ENCODE assay signal across 12 cellular contexts in the genomic region with DNA sequence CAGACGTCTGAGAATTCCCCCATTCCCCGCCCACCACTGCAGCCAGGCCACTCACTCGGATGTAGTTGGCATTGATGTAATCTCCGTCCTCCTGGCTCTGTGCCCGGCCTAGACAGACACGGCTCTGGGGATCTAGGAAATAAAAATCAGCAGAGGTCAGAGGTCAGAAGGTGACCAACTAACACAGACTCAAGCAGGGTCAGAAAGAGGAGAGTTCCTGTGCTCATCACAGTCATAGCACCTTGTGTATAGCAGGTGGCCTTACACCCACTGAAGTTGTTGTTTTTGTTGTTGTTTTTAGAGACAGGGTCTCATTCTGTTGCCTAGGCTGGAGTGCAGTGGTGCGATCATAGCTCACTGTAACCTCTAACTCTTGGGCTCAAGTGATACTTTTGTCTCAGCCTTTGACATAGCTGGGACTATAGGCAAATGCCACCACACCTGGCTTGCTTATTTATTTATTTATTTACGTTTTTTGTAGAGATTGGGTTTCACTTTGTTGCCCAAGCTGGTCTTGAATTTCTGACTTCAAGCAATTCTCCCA. TPM values are rescaled to one million over a fixed set of nuclear protein-coding genes. Genes with fewer than 3 reads are reported as not detected.
DNase-seq lines count a peak whose midpoint lies in the region; ATAC-seq lines count a peak whose summit lies in the region.
"Had no signal": no experiment of that assay in that cellular context is flagged by ENCODE, and none has a peak within 500 bp of the region (broad histone marks: within the 10 kb centered on the region; RNA-seq: fewer than 3 reads in every experiment).

No MANE protein-coding gene starts in this region.

- CTCF ChIA-PET in activated CD4-positive, alpha-beta T cell treated with anti-CD3 and anti-CD28 coated beads for 36 hours (lab: Charles Lee) = interaction anchor here (0.6 to 2.1 kb wide), 16 partner anchors 7 to 626 kb away, joined by 3 to 11 read pairs (median 4); a partner anchor contains a TSS

- peaks cover 47% of the 10 kb centered on the region for H3K4me1 Mint-ChIP-seq in activated CD4-positive, alpha-beta T cell treated with anti-CD3 and anti-CD28 coated beads for 36 hours

- peaks cover 38% of the 10 kb centered on the region for H3K4me1 ChIP-seq in Karpas-422 (ENCODE audit: low read length)

- no peak for ATAC-seq in activated naive CD4-positive, alpha-beta T cell treated with anti-CD3 and anti-CD28 coated beads, Interleukin-2, amount 50 U/mL, for 72 hours
- ATAC-seq in HG02763 (IDR thresholded peaks at IDR 0.05; ENCODE audit: unreplicated experiment) = no peak
- ATAC-seq in activated CD4-positive, alpha-beta T cell treated with anti-CD3 and anti-CD28 coated beads for 36 hours = no peak

- H3K4me2 ChIP-seq in Karpas-422 (ENCODE audit: low read depth, low read length, poor library complexity, severe bottlenecking) = peak overlapping the region; percentile 18

- intact Hi-C loops in activated CD4-positive, alpha-beta T cell treated with anti-CD3 and anti-CD28 coated beads for 36 hours (cut with DNase I, micrococcal nuclease) = no loop called here

- POLR2A ChIA-PET in activated CD4-positive, alpha-beta T cell treated with anti-CD3 and anti-CD28 coated beads for 36 hours (lab: Charles Lee) = interaction anchor here (0.6 to 1.6 kb wide), 6 partner anchors 9 to 690 kb away, joined by 3 to 9 read pairs (median 4); no protein-coding TSS in a partner anchor

- H3K9me3 ChIP-seq in Karpas-422 (ENCODE audit: low read length) = no peaks in the 10 kb centered on the region

- peak overlapping the region; percentile 44 to 94 for H3K27ac Mint-ChIP-seq in activated naive CD4-positive, alpha-beta T cell treated with anti-CD3 and anti-CD28 coated beads, Interleukin-2, amount 50 U/mL, for 72 hours
- no peak overlapping the region for H3K27ac Mint-ChIP-seq in activated CD4-positive, alpha-beta T cell treated with anti-CD3 and anti-CD28 coated beads for 36 hours

- no peak overlapping the region for H3K4me3 Mint-ChIP-seq in activated CD4-positive, alpha-beta T cell treated with anti-CD3 and anti-CD28 coated beads for 36 hours

- no peaks in the 10 kb centered on the region for H3K9me3 Mint-ChIP-seq in activated naive CD4-positive, alpha-beta T cell treated with anti-CD3 and anti-CD28 coated beads, Interleukin-2, amount 50 U/mL, for 72 hours
- no peaks in the 10 kb centered on the region for H3K9me3 Mint-ChIP-seq in activated CD4-positive, alpha-beta T cell treated with anti-CD3 and anti-CD28 coated beads for 36 hours (ENCODE audit: low read depth)
- H3K9me3 Mint-ChIP-seq: activated T-cell treated with anti-CD3 and anti-CD28 coated beads, Interleukin-2, amount 50 U/mL, for 4 hours had no signal

- H2AFZ ChIP-seq in Karpas-422 (ENCODE audit: low read length) = no peak overlapping the region

- no peaks in the 10 kb centered on the region for H3K27me3 Mint-ChIP-seq in activated CD4-positive, alpha-beta T cell treated with anti-CD3 and anti-CD28 coated beads for 36 hours

- no peaks in the 10 kb centered on the region for H4K20me1 ChIP-seq in Karpas-422 (ENCODE audit: insufficient read depth, low read depth, low read length)

- no peak overlapping the region for H3K4me3 ChIP-seq in Karpas-422 (ENCODE audit: low read length)

- H3K27ac ChIP-seq in Karpas-422 (ENCODE audit: low read length) = no peak overlapping the region

- H3K9ac ChIP-seq in Karpas-422 (ENCODE audit: low read length) = no peak overlapping the region

- peaks cover 50 to 63% of the 10 kb centered on the region in 2 donors for H3K36me3 Mint-ChIP-seq in activated naive CD4-positive, alpha-beta T cell treated with anti-CD3 and anti-CD28 coated beads, Interleukin-2, amount 50 U/mL, for 72 hours
- H3K36me3 Mint-ChIP-seq in activated CD4-positive, alpha-beta T cell treated with anti-CD3 and anti-CD28 coated beads for 36 hours (ENCODE audit: low read depth) = peaks cover 89% of the 10 kb centered on the region

- no peaks in the 10 kb centered on the region for H3K27me3 ChIP-seq in Karpas-422 (ENCODE audit: low read length)

- 0 out of 2 replicates have a peak, but pooled peaks cover 4% of the 10 kb centered on the region for H3K79me2 ChIP-seq in Karpas-422 (ENCODE audit: low read length)

- H3K36me3 ChIP-seq in Karpas-422 (ENCODE audit: insufficient read depth, low read length) = peaks cover 10% of the 10 kb centered on the region

- DNase-seq in Caki2 (ENCODE audit: low read depth) (peak; percentile 84), Karpas-422 (no peak), medulla oblongata (ENCODE audit: extremely low spot score) (peak; percentile 40)
- no peak for DNase-seq in activated naive CD4-positive, alpha-beta T cell treated with anti-CD3 and anti-CD28 coated beads, Interleukin-2, amount 50 U/mL, for 72 hours (ENCODE audit: low spot score in 2 of 2)
- no peak for DNase-seq in activated T-cell treated with anti-CD3 and anti-CD28 coated beads, Interleukin-2, amount 50 U/mL, for 48 hours
- no peak for DNase-seq in activated CD4-positive, alpha-beta T cell treated with anti-CD3 and anti-CD28 coated beads for 36 hours
- DNase-seq in stimulated activated CD4-positive, alpha-beta T cell treated with anti-CD3 and anti-CD28 coated beads, Interleukin-4, amount 100 ng/mL, for 24 hours = no peak
- DNase-seq: NCI-H446 treated with DMSO at 0.1 percent for 48 hours had no signal

- in situ Hi-C loops in Caki2 (cut with HindIII; ENCODE audit: low pct_unique_long_range_greater_than_20kb, low sequenced_read_pairs) = no loop called here

- no peaks in the 10 kb centered on the region for H3K9me2 ChIP-seq in Karpas-422 (replicated peaks; ENCODE audit: insufficient read depth, low read length)

RNA-seq across cellular contexts. Expression of a gene that starts 4.9 kb away (rescaled TPM):
- not detected in 2 replicates for total RNA-seq in Caki2 (2014; rRNA removed; shearing (Covaris generic); ENCODE audit: low replicate concordance)
- total RNA-seq in Karpas-422 (2014; rRNA removed; shearing (Covaris generic); ENCODE audit: low replicate concordance) = 33.4 and 39.2 TPM in 2 replicates
- total RNA-seq in activated naive CD4-positive, alpha-beta T cell treated with anti-CD3 and anti-CD28 coated beads, Interleukin-2, amount 50 U/mL, for 72 hours = 100 to 1,000 TPM; 119 to 198 TPM
- 100 to 1,000 TPM; 188 to 221 TPM for total RNA-seq in activated CD4-positive, alpha-beta T cell treated with anti-CD3 and anti-CD28 coated beads for 36 hours

RNA-seq across cellular contexts. Expression of a gene that starts 11.0 kb away (rescaled TPM):
- total RNA-seq in Caki2 (2014; rRNA removed; shearing (Covaris generic); ENCODE audit: low replicate concordance) = 16.9 and 23.9 TPM in 2 replicates
- total RNA-seq in Karpas-422 (2014; rRNA removed; shearing (Covaris generic); ENCODE audit: low replicate concordance) = 26.7 and 44.9 TPM in 2 replicates
- 10 to 100 TPM; 38.8 to 63.2 TPM for total RNA-seq in activated naive CD4-positive, alpha-beta T cell treated with anti-CD3 and anti-CD28 coated beads, Interleukin-2, amount 50 U/mL, for 72 hours
- total RNA-seq in activated CD4-positive, alpha-beta T cell treated with anti-CD3 and anti-CD28 coated beads for 36 hours = 10 to 100 TPM; 32.3 to 51.7 TPM

RNA-seq across cellular contexts. Expression of a gene that starts 32.8 kb away (rescaled TPM):
- not detected in 2 replicates for total RNA-seq in Caki2 (2014; rRNA removed; shearing (Covaris generic); ENCODE audit: low replicate concordance)
- total RNA-seq in Karpas-422 (2014; rRNA removed; shearing (Covaris generic); ENCODE audit: low replicate concordance) = not detected in 2 replicates
- total RNA-seq in activated naive CD4-positive, alpha-beta T cell treated with anti-CD3 and anti-CD28 coated beads, Interleukin-2, amount 50 U/mL, for 72 hours = not detected
- total RNA-seq in activated CD4-positive, alpha-beta T cell treated with anti-CD3 and anti-CD28 coated beads for 36 hours = not detected
- total RNA-seq: activated T-cell treated with anti-CD3 and anti-CD28 coated beads, Interleukin-2, amount 50 U/mL, for 4 hours; pulmonary artery endothelial cell had no signal

RNA-seq across cellular contexts. Expression of a gene that starts 38.0 kb away (rescaled TPM):
- not detected in 2 replicates for total RNA-seq in Caki2 (2014; rRNA removed; shearing (Covaris generic); ENCODE audit: low replicate concordance)
- total RNA-seq in Karpas-422 (2014; rRNA removed; shearing (Covaris generic); ENCODE audit: low replicate concordance) = not detected in 2 replicates
- under 1 TPM; 0.14 TPM for total RNA-seq in activated naive CD4-positive, alpha-beta T cell treated with anti-CD3 and anti-CD28 coated beads, Interleukin-2, amount 50 U/mL, for 72 hours
- under 1 TPM; 0.09 to 0.14 TPM for total RNA-seq in activated CD4-positive, alpha-beta T cell treated with anti-CD3 and anti-CD28 coated beads for 36 hours
- total RNA-seq: pulmonary artery endothelial cell, subcutaneous adipose tissue had no signal

Comparison
In these comparisons a context has a peak if more than half of its experiments do, and no peak if none do; other contexts are left out.
1. DNase-seq: peak in Caki2 (single experiment) and medulla oblongata (single experiment); none in Karpas-422 (single experiment), activated naive CD4-positive, alpha-beta T cell treated with anti-CD3 and anti-CD28 coated beads, Interleukin-2, amount 50 U/mL, for 72 hours (0 of 2), activated T-cell treated with anti-CD3 and anti-CD28 coated beads, Interleukin-2, amount 50 U/mL, for 48 hours (0 of 2), activated CD4-positive, alpha-beta T cell treated with anti-CD3 and anti-CD28 coated beads for 36 hours (single experiment) and stimulated activated CD4-positive, alpha-beta T cell treated with anti-CD3 and anti-CD28 coated beads, Interleukin-4, amount 100 ng/mL, for 24 hours (single experiment).
2. RNA of a gene that starts 4.9 kb away (total RNA-seq): 188 to 221 TPM in activated CD4-positive, alpha-beta T cell treated with anti-CD3 and anti-CD28 coated beads for 36 hours, 119 to 198 TPM in activated naive CD4-positive, alpha-beta T cell treated with anti-CD3 and anti-CD28 coated beads, Interleukin-2, amount 50 U/mL, for 72 hours and 33.4 to 39.2 TPM in Karpas-422; not detected in Caki2; every median in the first group is over 10 times any median in the second.